Comparison of ENCODE assay signal across 12 cellular contexts in the genomic region with DNA sequence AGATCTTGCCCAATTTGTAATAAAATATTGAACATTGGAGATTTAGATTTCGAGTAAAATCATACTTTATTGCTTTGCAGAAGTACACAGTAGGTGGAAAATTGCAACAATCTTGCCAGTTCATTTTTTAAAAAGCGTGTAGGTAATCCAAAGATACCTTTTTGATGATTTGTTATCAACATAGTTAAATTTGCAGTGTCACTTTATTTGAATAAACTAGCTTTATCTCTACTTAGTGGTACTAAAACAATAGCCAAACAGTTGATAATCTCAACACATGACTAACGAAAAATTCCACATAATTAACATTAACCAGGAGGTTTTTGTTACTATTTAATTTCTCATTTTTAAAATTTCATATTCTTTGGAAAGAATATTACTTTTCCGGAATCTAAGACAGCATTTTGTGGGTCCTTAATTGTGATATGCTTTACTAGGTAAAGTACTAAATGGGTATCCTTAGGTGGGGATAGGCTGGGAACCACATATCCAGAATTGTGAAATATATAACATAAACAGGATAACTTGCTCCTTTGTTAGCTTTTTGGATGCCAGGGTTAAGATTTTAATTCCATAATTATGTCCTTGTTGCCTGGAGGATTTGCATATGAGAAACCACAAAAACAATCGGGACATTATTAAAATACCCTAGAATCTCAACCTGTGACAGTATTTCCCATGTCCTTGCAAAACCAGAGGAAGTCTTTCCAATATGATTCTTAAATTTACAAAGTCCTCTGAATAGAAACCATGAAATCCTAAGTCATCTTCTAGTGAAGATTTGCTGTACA. TPM values are rescaled to one million over a fixed set of nuclear protein-coding genes. Genes with fewer than 3 reads are reported as not detected.
DNase-seq lines count a peak whose midpoint lies in the region; ATAC-seq lines count a peak whose summit lies in the region.
"Had no signal": no experiment of that assay in that cellular context is flagged by ENCODE, and none has a peak within 500 bp of the region (broad histone marks: within the 10 kb centered on the region; RNA-seq: fewer than 3 reads in every experiment).

No MANE protein-coding gene starts in this region.

- POLR2A ChIA-PET in activated CD4-positive, alpha-beta memory T cell treated with anti-CD3 and anti-CD28 coated beads, Interleukin-2, amount 10 ng/mL, durations not matched to agents 7 days and 5 days (lab: Charles Lee) = interaction anchor here (4.4 to 7.7 kb wide), 5 partner anchors 13 to 108 kb away, joined by 22 to 82 read pairs (median 51); no protein-coding TSS in a partner anchor

- H3K4me3 Mint-ChIP-seq in activated T-cell treated with anti-CD3 and anti-CD28 coated beads, Interleukin-2, amount 50 U/mL, for 72 hours = peak overlapping the region; percentile 93 to 98
- H3K4me3 Mint-ChIP-seq in activated CD4-positive, alpha-beta memory T cell treated with anti-CD3 and anti-CD28 coated beads, Interleukin-2, amount 10 ng/mL, durations not matched to agents 7 days and 5 days = no peak overlapping the region
- H3K4me3 Mint-ChIP-seq in immature natural killer cell = peak overlapping the region in 4 of 5 donors; percentile 21 to 98 (median 79)
- H3K4me3 Mint-ChIP-seq in stimulated activated effector memory CD8-positive, alpha-beta T cell treated with anti-CD3 and anti-CD28 coated beads, Interleukin-12 subunit alpha, Interleukin-12 subunit beta, amount 100 ng/mL, for 72 hours = peak overlapping the region; percentile 84

- ATAC-seq in activated T-cell treated with anti-CD3 and anti-CD28 coated beads, Interleukin-2, amount 50 U/mL, for 72 hours (replicated peaks in 1 of 2) = no peak
- ATAC-seq in stimulated activated effector memory CD8-positive, alpha-beta T cell treated with anti-CD3 and anti-CD28 coated beads, Interleukin-12 subunit alpha, Interleukin-12 subunit beta, amount 100 ng/mL, for 72 hours = no peak
- ATAC-seq in GM19467 (IDR thresholded peaks at IDR 0.05; ENCODE audit: unreplicated experiment) = no peak
- no peak for ATAC-seq in HG02870 (IDR thresholded peaks at IDR 0.05; ENCODE audit: unreplicated experiment)
- no peak for ATAC-seq in HG02678 (IDR thresholded peaks at IDR 0.05; ENCODE audit: unreplicated experiment)
- ATAC-seq: left lung had no signal

- no peak for DNase-seq in activated T-cell treated with anti-CD3 and anti-CD28 coated beads, Interleukin-2, amount 50 U/mL, for 72 hours
- DNase-seq in activated T-cell treated with anti-CD3 and anti-CD28 coated beads for 4 hours (no peak), immature natural killer cell (no peak)
- DNase-seq in activated CD4-positive, alpha-beta memory T cell treated with anti-CD3 and anti-CD28 coated beads, Interleukin-2, amount 10 ng/mL, durations not matched to agents 7 days and 5 days = no peak
- no peak for DNase-seq in stimulated activated effector memory CD8-positive, alpha-beta T cell treated with anti-CD3 and anti-CD28 coated beads, Interleukin-12 subunit alpha, Interleukin-12 subunit beta, amount 100 ng/mL, for 72 hours (ENCODE audit: low spot score in 2 of 2)
- DNase-seq: activated effector memory CD4-positive, alpha-beta T cell treated with Interleukin-2 at 50 U/mL for 16 hours; AML-193; left lung; NCI-H1930 had no signal

- CTCF ChIA-PET in activated CD4-positive, alpha-beta memory T cell treated with anti-CD3 and anti-CD28 coated beads, Interleukin-2, amount 10 ng/mL, durations not matched to agents 7 days and 5 days (lab: Charles Lee) = interaction anchor here (1.5 kb wide), 1 partner anchor 130 kb away, joined by 3 read pairs; no protein-coding TSS in a partner anchor

- H3K27ac Mint-ChIP-seq in activated T-cell treated with anti-CD3 and anti-CD28 coated beads, Interleukin-2, amount 50 U/mL, for 72 hours = peak overlapping the region; percentile 98
- H3K27ac Mint-ChIP-seq in activated CD4-positive, alpha-beta memory T cell treated with anti-CD3 and anti-CD28 coated beads, Interleukin-2, amount 10 ng/mL, durations not matched to agents 7 days and 5 days = peak overlapping the region; percentile 2
- H3K27ac Mint-ChIP-seq in immature natural killer cell = peak overlapping the region; percentile 95 to 99 (median 97)
- no peak overlapping the region for H3K27ac Mint-ChIP-seq in stimulated activated effector memory CD8-positive, alpha-beta T cell treated with anti-CD3 and anti-CD28 coated beads, Interleukin-12 subunit alpha, Interleukin-12 subunit beta, amount 100 ng/mL, for 72 hours

- H3K9me3 Mint-ChIP-seq in activated T-cell treated with anti-CD3 and anti-CD28 coated beads, Interleukin-2, amount 50 U/mL, for 72 hours = no peaks in the 10 kb centered on the region
- H3K9me3 Mint-ChIP-seq in activated CD4-positive, alpha-beta memory T cell treated with anti-CD3 and anti-CD28 coated beads, Interleukin-2, amount 10 ng/mL, durations not matched to agents 7 days and 5 days = no peaks in the 10 kb centered on the region
- no peaks in the 10 kb centered on the region for H3K9me3 Mint-ChIP-seq in immature natural killer cell
- no peaks in the 10 kb centered on the region for H3K9me3 Mint-ChIP-seq in stimulated activated effector memory CD8-positive, alpha-beta T cell treated with anti-CD3 and anti-CD28 coated beads, Interleukin-12 subunit alpha, Interleukin-12 subunit beta, amount 100 ng/mL, for 72 hours

- no peaks in the 10 kb centered on the region for H3K27me3 Mint-ChIP-seq in activated T-cell treated with anti-CD3 and anti-CD28 coated beads, Interleukin-2, amount 50 U/mL, for 72 hours (ENCODE audit: low read depth)
- H3K27me3 Mint-ChIP-seq in activated CD4-positive, alpha-beta memory T cell treated with anti-CD3 and anti-CD28 coated beads, Interleukin-2, amount 10 ng/mL, durations not matched to agents 7 days and 5 days = no peaks in the 10 kb centered on the region
- H3K27me3 Mint-ChIP-seq in immature natural killer cell (ENCODE audit: low read depth in 3 of 3) = peaks cover 24 to 27% (median 25%) of the 10 kb centered on the region in 3 donors

- peaks cover 60% of the 10 kb centered on the region for H3K4me1 Mint-ChIP-seq in activated T-cell treated with anti-CD3 and anti-CD28 coated beads, Interleukin-2, amount 50 U/mL, for 72 hours (ENCODE audit: low read depth)
- H3K4me1 Mint-ChIP-seq in activated CD4-positive, alpha-beta memory T cell treated with anti-CD3 and anti-CD28 coated beads, Interleukin-2, amount 10 ng/mL, durations not matched to agents 7 days and 5 days = peaks cover 53% of the 10 kb centered on the region
- H3K4me1 Mint-ChIP-seq in immature natural killer cell = peaks cover 60 to 78% of the 10 kb centered on the region in 2 donors
- H3K4me1 Mint-ChIP-seq in stimulated activated effector memory CD8-positive, alpha-beta T cell treated with anti-CD3 and anti-CD28 coated beads, Interleukin-12 subunit alpha, Interleukin-12 subunit beta, amount 100 ng/mL, for 72 hours = peaks cover 43% of the 10 kb centered on the region

- peaks cover 7 to 11% of the 10 kb centered on the region in 2 donors for H3K36me3 Mint-ChIP-seq in activated T-cell treated with anti-CD3 and anti-CD28 coated beads, Interleukin-2, amount 50 U/mL, for 72 hours (ENCODE audit: insufficient read depth in 2 of 2)
- peaks cover 26% of the 10 kb centered on the region for H3K36me3 Mint-ChIP-seq in activated CD4-positive, alpha-beta memory T cell treated with anti-CD3 and anti-CD28 coated beads, Interleukin-2, amount 10 ng/mL, durations not matched to agents 7 days and 5 days (ENCODE audit: low read depth)
- no peaks in the 10 kb centered on the region for H3K36me3 Mint-ChIP-seq in immature natural killer cell
- peaks cover 49% of the 10 kb centered on the region for H3K36me3 Mint-ChIP-seq in stimulated activated effector memory CD8-positive, alpha-beta T cell treated with anti-CD3 and anti-CD28 coated beads, Interleukin-12 subunit alpha, Interleukin-12 subunit beta, amount 100 ng/mL, for 72 hours

RNA-seq across cellular contexts. Expression of a gene that starts 2.4 kb away (rescaled TPM):
- 10 to 100 TPM; 66.4 to 67.4 TPM for total RNA-seq in activated T-cell treated with anti-CD3 and anti-CD28 coated beads, Interleukin-2, amount 50 U/mL, for 72 hours
- total RNA-seq in activated CD4-positive, alpha-beta memory T cell treated with anti-CD3 and anti-CD28 coated beads, Interleukin-2, amount 10 ng/mL, durations not matched to agents 7 days and 5 days = 10 to 100 TPM; 45.4 to 47.5 TPM
- 10 to 100 TPM in 1 of 3 donors, 1 to 10 TPM in 2; 5.0 to 10.4 (median 5.5) TPM for polyA plus RNA-seq in immature natural killer cell
